1 cellular context compared by ENCODE assay signal in the genomic region with DNA sequence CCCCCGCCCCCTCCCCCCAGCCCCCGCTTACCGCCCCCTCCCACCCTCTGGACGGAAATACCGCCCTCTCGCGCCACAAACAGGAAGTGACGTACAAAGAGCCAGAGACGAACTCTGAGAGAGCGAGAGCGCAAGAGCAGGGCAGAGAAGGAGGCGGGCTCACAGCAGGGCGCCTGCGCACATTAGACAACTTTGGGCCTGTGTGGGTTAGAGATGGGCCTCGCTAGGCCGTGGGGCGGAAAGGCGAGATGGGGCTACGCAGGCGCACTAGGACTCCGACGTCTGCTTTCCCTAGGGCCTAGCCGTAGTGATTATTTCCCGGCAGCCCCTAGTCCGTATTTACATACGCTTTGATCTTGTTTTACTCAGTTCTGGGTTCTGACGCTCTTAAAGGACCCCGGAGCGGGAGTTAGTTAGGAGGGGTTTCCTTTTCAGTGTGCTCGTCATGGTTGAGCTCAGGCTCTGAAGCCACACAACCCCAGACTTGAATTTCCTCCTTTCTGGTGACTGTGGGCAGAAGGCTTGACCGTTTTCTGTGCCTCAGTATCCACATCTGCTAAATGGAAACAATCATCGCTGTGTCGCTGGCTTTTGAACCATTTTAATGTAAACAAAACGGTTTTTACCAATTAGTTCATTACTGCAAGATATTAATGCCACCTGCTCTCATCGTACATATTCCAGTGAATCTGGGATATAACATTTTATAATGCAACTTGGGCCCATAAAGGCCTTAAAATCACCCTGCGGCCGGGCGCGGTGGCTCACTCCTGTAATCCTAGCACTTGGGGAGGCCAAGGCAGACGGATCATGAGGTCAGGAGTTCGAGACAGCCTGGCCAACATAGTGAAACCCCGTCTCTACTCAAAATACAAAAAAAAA.
A peak's percentile ranks its signal among the peaks of the same experiment; 100 is the strongest.
TF ChIP-seq lines count a peak whose summit lies in the region.

No MANE protein-coding gene starts in this region.

TF ChIP-seq in HEK293, 187 proteins besides CTCF, POLR2A, EP300 and RAD21 (continued from another document and continues in another):
- TF ChIP-seq, protein P1, sequence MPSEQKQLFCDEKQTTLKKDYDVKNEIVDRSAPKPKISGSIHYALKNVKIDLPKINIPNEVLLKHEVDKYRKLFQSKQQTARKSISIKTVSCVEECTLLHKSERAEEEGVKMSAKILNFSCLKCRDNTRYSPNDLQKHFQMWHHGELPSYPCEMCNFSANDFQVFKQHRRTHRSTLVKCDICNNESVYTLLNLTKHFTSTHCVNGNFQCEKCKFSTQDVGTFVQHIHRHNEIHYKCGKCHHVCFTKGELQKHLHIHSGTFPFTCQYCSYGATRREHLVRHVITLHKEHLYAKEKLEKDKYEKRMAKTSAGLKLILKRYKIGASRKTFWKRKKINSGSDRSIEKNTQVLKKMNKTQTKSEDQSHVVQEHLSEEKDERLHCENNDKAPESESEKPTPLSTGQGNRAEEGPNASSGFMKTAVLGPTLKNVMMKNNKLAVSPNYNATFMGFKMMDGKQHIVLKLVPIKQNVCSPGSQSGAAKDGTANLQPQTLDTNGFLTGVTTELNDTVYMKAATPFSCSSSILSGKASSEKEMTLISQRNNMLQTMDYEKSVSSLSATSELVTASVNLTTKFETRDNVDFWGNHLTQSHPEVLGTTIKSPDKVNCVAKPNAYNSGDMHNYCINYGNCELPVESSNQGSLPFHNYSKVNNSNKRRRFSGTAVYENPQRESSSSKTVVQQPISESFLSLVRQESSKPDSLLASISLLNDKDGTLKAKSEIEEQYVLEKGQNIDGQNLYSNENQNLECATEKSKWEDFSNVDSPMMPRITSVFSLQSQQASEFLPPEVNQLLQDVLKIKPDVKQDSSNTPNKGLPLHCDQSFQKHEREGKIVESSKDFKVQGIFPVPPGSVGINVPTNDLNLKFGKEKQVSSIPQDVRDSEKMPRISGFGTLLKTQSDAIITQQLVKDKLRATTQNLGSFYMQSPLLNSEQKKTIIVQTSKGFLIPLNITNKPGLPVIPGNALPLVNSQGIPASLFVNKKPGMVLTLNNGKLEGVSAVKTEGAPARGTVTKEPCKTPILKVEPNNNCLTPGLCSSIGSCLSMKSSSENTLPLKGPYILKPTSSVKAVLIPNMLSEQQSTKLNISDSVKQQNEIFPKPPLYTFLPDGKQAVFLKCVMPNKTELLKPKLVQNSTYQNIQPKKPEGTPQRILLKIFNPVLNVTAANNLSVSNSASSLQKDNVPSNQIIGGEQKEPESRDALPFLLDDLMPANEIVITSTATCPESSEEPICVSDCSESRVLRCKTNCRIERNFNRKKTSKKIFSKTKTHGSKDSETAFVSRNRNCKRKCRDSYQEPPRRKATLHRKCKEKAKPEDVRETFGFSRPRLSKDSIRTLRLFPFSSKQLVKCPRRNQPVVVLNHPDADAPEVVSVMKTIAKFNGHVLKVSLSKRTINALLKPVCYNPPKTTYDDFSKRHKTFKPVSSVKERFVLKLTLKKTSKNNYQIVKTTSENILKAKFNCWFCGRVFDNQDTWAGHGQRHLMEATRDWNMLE (tag by site-specific recombination; conservative IDR thresholded peaks at IDR 0.05; ENCODE audit: low read depth) = peak; percentile 84
- peak; percentile 58; the same call in 1 of the 2 replicates for TF ChIP-seq ZNF366 (tag by site-specific recombination; conservative IDR thresholded peaks at IDR 0.05)
- TF ChIP-seq OVOL3 (tag by site-specific recombination; IDR thresholded peaks at IDR 0.05) = peak; percentile 58; the same call in 1 of the 2 replicates
- TF ChIP-seq ZNF2 (tag by site-specific recombination; IDR thresholded peaks at IDR 0.05) = peak; percentile 70
- TF ChIP-seq ZNF335 (tag by site-specific recombination; conservative IDR thresholded peaks at IDR 0.05) = peak; percentile 56
- no peak for TF ChIP-seq ZNF221 (tag by site-specific recombination; IDR thresholded peaks at IDR 0.05; ENCODE audit: borderline replicate concordance)
- TF ChIP-seq, protein P2, sequence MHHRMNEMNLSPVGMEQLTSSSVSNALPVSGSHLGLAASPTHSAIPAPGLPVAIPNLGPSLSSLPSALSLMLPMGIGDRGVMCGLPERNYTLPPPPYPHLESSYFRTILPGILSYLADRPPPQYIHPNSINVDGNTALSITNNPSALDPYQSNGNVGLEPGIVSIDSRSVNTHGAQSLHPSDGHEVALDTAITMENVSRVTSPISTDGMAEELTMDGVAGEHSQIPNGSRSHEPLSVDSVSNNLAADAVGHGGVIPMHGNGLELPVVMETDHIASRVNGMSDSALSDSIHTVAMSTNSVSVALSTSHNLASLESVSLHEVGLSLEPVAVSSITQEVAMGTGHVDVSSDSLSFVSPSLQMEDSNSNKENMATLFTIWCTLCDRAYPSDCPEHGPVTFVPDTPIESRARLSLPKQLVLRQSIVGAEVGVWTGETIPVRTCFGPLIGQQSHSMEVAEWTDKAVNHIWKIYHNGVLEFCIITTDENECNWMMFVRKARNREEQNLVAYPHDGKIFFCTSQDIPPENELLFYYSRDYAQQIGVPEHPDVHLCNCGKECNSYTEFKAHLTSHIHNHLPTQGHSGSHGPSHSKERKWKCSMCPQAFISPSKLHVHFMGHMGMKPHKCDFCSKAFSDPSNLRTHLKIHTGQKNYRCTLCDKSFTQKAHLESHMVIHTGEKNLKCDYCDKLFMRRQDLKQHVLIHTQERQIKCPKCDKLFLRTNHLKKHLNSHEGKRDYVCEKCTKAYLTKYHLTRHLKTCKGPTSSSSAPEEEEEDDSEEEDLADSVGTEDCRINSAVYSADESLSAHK (tag by site-specific recombination; IDR thresholded peaks at IDR 0.05) = peak; percentile 70; the same call in 1 of the 2 replicates
- TF ChIP-seq, protein P3, sequence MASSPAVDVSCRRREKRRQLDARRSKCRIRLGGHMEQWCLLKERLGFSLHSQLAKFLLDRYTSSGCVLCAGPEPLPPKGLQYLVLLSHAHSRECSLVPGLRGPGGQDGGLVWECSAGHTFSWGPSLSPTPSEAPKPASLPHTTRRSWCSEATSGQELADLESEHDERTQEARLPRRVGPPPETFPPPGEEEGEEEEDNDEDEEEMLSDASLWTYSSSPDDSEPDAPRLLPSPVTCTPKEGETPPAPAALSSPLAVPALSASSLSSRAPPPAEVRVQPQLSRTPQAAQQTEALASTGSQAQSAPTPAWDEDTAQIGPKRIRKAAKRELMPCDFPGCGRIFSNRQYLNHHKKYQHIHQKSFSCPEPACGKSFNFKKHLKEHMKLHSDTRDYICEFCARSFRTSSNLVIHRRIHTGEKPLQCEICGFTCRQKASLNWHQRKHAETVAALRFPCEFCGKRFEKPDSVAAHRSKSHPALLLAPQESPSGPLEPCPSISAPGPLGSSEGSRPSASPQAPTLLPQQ (tag by site-specific recombination; IDR thresholded peaks at IDR 0.05) = peak; percentile 62
- peak; percentile 92 for TF ChIP-seq ZNF600 (tag by site-specific recombination; IDR thresholded peaks at IDR 0.05)
- TF ChIP-seq ZBTB17 (tag by site-specific recombination; IDR thresholded peaks at IDR 0.05) = peak; percentile 97
- TF ChIP-seq, protein P4, sequence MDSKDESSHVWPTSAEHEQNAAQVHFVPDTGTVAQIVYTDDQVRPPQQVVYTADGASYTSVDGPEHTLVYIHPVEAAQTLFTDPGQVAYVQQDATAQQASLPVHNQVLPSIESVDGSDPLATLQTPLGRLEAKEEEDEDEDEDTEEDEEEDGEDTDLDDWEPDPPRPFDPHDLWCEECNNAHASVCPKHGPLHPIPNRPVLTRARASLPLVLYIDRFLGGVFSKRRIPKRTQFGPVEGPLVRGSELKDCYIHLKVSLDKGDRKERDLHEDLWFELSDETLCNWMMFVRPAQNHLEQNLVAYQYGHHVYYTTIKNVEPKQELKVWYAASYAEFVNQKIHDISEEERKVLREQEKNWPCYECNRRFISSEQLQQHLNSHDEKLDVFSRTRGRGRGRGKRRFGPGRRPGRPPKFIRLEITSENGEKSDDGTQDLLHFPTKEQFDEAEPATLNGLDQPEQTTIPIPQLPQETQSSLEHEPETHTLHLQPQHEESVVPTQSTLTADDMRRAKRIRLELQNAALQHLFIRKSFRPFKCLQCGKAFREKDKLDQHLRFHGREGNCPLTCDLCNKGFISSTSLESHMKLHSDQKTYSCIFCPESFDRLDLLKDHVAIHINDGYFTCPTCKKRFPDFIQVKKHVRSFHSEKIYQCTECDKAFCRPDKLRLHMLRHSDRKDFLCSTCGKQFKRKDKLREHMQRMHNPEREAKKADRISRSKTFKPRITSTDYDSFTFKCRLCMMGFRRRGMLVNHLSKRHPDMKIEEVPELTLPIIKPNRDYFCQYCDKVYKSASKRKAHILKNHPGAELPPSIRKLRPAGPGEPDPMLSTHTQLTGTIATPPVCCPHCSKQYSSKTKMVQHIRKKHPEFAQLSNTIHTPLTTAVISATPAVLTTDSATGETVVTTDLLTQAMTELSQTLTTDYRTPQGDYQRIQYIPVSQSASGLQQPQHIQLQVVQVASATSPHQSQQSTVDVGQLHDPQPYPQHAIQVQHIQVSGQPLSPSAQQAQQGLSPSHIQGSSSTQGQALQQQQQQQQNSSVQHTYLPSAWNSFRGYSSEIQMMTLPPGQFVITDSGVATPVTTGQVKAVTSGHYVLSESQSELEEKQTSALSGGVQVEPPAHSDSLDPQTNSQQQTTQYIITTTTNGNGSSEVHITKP (tag by site-specific recombination; IDR thresholded peaks at IDR 0.05) = peak; percentile 10
- TF ChIP-seq ZNF391 (tag by site-specific recombination; IDR thresholded peaks at IDR 0.05; ENCODE audit: borderline replicate concordance, low read depth) = no peak
- TF ChIP-seq ZBTB21 (tag by site-specific recombination; IDR thresholded peaks at IDR 0.05) = peak; percentile 78
- peak; percentile 64; the same call in 1 of the 2 replicates for TF ChIP-seq ZBTB48 (tag by site-specific recombination; IDR thresholded peaks at IDR 0.05)
- no peak for TF ChIP-seq ZNF112 (tag by site-specific recombination; IDR thresholded peaks at IDR 0.05)
- TF ChIP-seq ZNF654 (tag by site-specific recombination; IDR thresholded peaks at IDR 0.05; ENCODE audit: low read depth) = no peak
- no peak for TF ChIP-seq GLIS1 (tag by site-specific recombination; IDR thresholded peaks at IDR 0.05)
- TF ChIP-seq RBAK (tag by site-specific recombination; IDR thresholded peaks at IDR 0.05) = peak; percentile 72
- 0 out of 2 replicates have a peak, but pooled peaks have one; percentile 12 for TF ChIP-seq KLF10 (tag by site-specific recombination; IDR thresholded peaks at IDR 0.05)
- peak; percentile 68 for TF ChIP-seq ZNF501 (tag by site-specific recombination; IDR thresholded peaks at IDR 0.05)
- TF ChIP-seq ZNF350 (tag by site-specific recombination; IDR thresholded peaks at IDR 0.05) = no peak
- TF ChIP-seq MZF1 (tag by site-specific recombination; IDR thresholded peaks at IDR 0.05; ENCODE audit: borderline replicate concordance) = 0 out of 2 replicates have a peak, but pooled peaks have one; percentile 40
- peak; percentile 77 for TF ChIP-seq SP3 (tag by site-specific recombination; IDR thresholded peaks at IDR 0.05)
- peak; percentile 90 for TF ChIP-seq ZNF660 (tag by site-specific recombination; IDR thresholded peaks at IDR 0.05)
- TF ChIP-seq ZEB2 (tag by site-specific recombination; IDR thresholded peaks at IDR 0.05) = peak; percentile 16; the same call in 1 of the 2 replicates
- TF ChIP-seq SP2 (tag by site-specific recombination; IDR thresholded peaks at IDR 0.05) = peak; percentile 97
- TF ChIP-seq ZIC2 (tag by site-specific recombination; IDR thresholded peaks at IDR 0.05) = peak; percentile 59
- TF ChIP-seq KLF7 (tag by site-specific recombination; IDR thresholded peaks at IDR 0.05; ENCODE audit: borderline replicate concordance) = peak; percentile 17; the same call in 1 of the 2 replicates
- TF ChIP-seq, protein P5, sequence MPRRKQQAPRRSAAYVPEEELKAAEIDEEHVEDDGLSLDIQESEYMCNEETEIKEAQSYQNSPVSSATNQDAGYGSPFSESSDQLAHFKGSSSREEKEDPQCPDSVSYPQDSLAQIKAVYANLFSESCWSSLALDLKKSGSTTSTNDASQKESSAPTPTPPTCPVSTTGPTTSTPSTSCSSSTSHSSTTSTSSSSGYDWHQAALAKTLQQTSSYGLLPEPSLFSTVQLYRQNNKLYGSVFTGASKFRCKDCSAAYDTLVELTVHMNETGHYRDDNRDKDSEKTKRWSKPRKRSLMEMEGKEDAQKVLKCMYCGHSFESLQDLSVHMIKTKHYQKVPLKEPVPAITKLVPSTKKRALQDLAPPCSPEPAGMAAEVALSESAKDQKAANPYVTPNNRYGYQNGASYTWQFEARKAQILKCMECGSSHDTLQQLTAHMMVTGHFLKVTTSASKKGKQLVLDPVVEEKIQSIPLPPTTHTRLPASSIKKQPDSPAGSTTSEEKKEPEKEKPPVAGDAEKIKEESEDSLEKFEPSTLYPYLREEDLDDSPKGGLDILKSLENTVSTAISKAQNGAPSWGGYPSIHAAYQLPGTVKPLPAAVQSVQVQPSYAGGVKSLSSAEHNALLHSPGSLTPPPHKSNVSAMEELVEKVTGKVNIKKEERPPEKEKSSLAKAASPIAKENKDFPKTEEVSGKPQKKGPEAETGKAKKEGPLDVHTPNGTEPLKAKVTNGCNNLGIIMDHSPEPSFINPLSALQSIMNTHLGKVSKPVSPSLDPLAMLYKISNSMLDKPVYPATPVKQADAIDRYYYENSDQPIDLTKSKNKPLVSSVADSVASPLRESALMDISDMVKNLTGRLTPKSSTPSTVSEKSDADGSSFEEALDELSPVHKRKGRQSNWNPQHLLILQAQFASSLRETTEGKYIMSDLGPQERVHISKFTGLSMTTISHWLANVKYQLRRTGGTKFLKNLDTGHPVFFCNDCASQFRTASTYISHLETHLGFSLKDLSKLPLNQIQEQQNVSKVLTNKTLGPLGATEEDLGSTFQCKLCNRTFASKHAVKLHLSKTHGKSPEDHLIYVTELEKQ (tag by site-specific recombination; IDR thresholded peaks at IDR 0.05; ENCODE audit: borderline replicate concordance) = no peak
- TF ChIP-seq ZNF19 (tag by site-specific recombination; IDR thresholded peaks at IDR 0.05; ENCODE audit: low read depth) = peak; percentile 98
- TF ChIP-seq ZNF792 (tag by site-specific recombination; IDR thresholded peaks at IDR 0.05) = 0 out of 2 replicates have a peak, but pooled peaks have one; percentile 20
- TF ChIP-seq ZNF837 (tag by site-specific recombination; IDR thresholded peaks at IDR 0.05) = no peak
- TF ChIP-seq ZNF843 (tag by site-specific recombination; IDR thresholded peaks at IDR 0.05) = peak; percentile 64
- TF ChIP-seq SP7 (tag by site-specific recombination; IDR thresholded peaks at IDR 0.05) = peak; percentile 68
- peak; percentile 84 for TF ChIP-seq ZNF121 (tag by site-specific recombination; IDR thresholded peaks at IDR 0.05)
- TF ChIP-seq ZNF76 (tag by site-specific recombination; IDR thresholded peaks at IDR 0.05; ENCODE audit: borderline replicate concordance, low read depth) = peak; percentile 94
- peak; percentile 78; the same call in 1 of the 2 replicates for TF ChIP-seq ZFP69B (tag by site-specific recombination; IDR thresholded peaks at IDR 0.05)
- TF ChIP-seq ZNF324 (tag by site-specific recombination; IDR thresholded peaks at IDR 0.05) = peak; percentile 83
- no peak for TF ChIP-seq ZNF776 (tag by site-specific recombination; IDR thresholded peaks at IDR 0.05; ENCODE audit: borderline replicate concordance)
- TF ChIP-seq, protein P6, sequence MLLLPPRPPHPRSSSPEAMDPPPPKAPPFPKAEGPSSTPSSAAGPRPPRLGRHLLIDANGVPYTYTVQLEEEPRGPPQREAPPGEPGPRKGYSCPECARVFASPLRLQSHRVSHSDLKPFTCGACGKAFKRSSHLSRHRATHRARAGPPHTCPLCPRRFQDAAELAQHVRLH (tag by site-specific recombination; IDR thresholded peaks at IDR 0.05) = peak; percentile 97
- TF ChIP-seq ZNF24 (tag by site-specific recombination; IDR thresholded peaks at IDR 0.05) = 0 out of 2 replicates have a peak, but pooled peaks have one; percentile 70
